ENCODE assay signal across 11 cellular contexts in genomic region chr15:100940785-100941379, GRCh38. TPM values are rescaled to one million over a fixed set of nuclear protein-coding genes. Genes with fewer than 3 reads are reported as not detected.
A peak's percentile ranks its signal among the peaks of the same experiment; 100 is the strongest.
DNase-seq lines count a peak whose midpoint lies in the region; ATAC-seq, FAIRE-seq and TF ChIP-seq lines count a peak whose summit lies in the region.
"Had no signal": no experiment of that assay in that cellular context is flagged by ENCODE, and none has a peak within 500 bp of the region (broad histone marks: within the 10 kb centered on the region; RNA-seq: fewer than 3 reads in every experiment).

No MANE protein-coding gene starts in this region.

- POLR2A ChIA-PET in MCF 10A (lab: Yijun Ruan, JAX) = no interaction called here

- ATAC-seq in GM18499 (IDR thresholded peaks at IDR 0.05; ENCODE audit: insufficient read depth, unreplicated experiment) (peak; percentile 31), GM21529 (IDR thresholded peaks at IDR 0.05; ENCODE audit: unreplicated experiment) (peak; percentile 73), HG03457 (IDR thresholded peaks at IDR 0.05; ENCODE audit: unreplicated experiment) (peak; percentile 64)
- peak; percentile 39 for ATAC-seq in effector memory CD8-positive, alpha-beta T cell (replicated peaks)

- H3K36me3 Mint-ChIP-seq in effector memory CD8-positive, alpha-beta T cell (ENCODE audit: insufficient read depth) = no peaks in the 10 kb centered on the region
- H3K36me3 Mint-ChIP-seq in MCF 10A (ENCODE audit: insufficient read depth, unreplicated experiment) = no peaks in the 10 kb centered on the region
- H3K36me3 Mint-ChIP-seq: activated CD4-positive, alpha-beta memory T cell treated with anti-CD3 and anti-CD28 coated beads for 36 hours had no signal

- CTCF ChIA-PET in MCF 10A (lab: Yijun Ruan, JAX) = no interaction called here

- no peak for TF ChIP-seq CTCF in MCF 10A (IDR thresholded peaks at IDR 0.05; ENCODE audit: unreplicated experiment)

- no peaks in the 10 kb centered on the region for H3K9me3 Mint-ChIP-seq in effector memory CD8-positive, alpha-beta T cell
- no peaks in the 10 kb centered on the region for H3K9me3 Mint-ChIP-seq in MCF 10A (ENCODE audit: unreplicated experiment)
- H3K9me3 Mint-ChIP-seq: activated CD4-positive, alpha-beta memory T cell treated with anti-CD3 and anti-CD28 coated beads for 36 hours had no signal

- no peak overlapping the region for H3K27ac Mint-ChIP-seq in effector memory CD8-positive, alpha-beta T cell
- H3K27ac Mint-ChIP-seq in MCF 10A (ENCODE audit: low read depth, unreplicated experiment) = no peak overlapping the region
- H3K27ac Mint-ChIP-seq: activated CD4-positive, alpha-beta memory T cell treated with anti-CD3 and anti-CD28 coated beads for 36 hours had no signal

- no peak overlapping the region for H3K4me3 Mint-ChIP-seq in effector memory CD8-positive, alpha-beta T cell
- no peak overlapping the region for H3K4me3 Mint-ChIP-seq in MCF 10A (ENCODE audit: unreplicated experiment)
- H3K4me3 Mint-ChIP-seq: activated CD4-positive, alpha-beta memory T cell treated with anti-CD3 and anti-CD28 coated beads for 36 hours had no signal

- no TSS peak for BruUV-seq in MCF 10A (replicated peaks; lab: Mats Ljungman, UMichigan)

- H3K27me3 Mint-ChIP-seq in effector memory CD8-positive, alpha-beta T cell = no peaks in the 10 kb centered on the region
- no peaks in the 10 kb centered on the region for H3K27me3 Mint-ChIP-seq in MCF 10A (ENCODE audit: insufficient read depth, unreplicated experiment)
- H3K27me3 Mint-ChIP-seq: activated CD4-positive, alpha-beta memory T cell treated with anti-CD3 and anti-CD28 coated beads for 36 hours had no signal

- FAIRE-seq in frontal cortex (lab: Jason Lieb, UNC) = no peak

- intact Hi-C loops in MCF 10A (cut with micrococcal nuclease) = no loop called here

- no peak for DNase-seq in effector memory CD8-positive, alpha-beta T cell
- no peak for DNase-seq in SHP77 (lab: John Stamatoyannopoulos, UW)
- no peak for DNase-seq in AG20443 (ENCODE audit: low spot score)
- DNase-seq in MCF 10A (ENCODE audit: unreplicated experiment) = no peak
- no peak for DNase-seq in frontal cortex (ENCODE audit: low spot score in 2 of 2)
- DNase-seq: activated CD4-positive, alpha-beta memory T cell treated with anti-CD3 and anti-CD28 coated beads for 36 hours; left cardiac atrium; stimulated activated CD4-positive, alpha-beta T cell treated with anti-CD3 and anti-CD28 coated beads, Interleukin-12 subunit alpha, Interleukin-12 subunit beta, amount 100 ng/mL, for 4 hours had no signal

- no peaks in the 10 kb centered on the region for H3K4me1 Mint-ChIP-seq in effector memory CD8-positive, alpha-beta T cell (ENCODE audit: low read depth in 2 of 2)
- no peaks in the 10 kb centered on the region for H3K4me1 Mint-ChIP-seq in MCF 10A (ENCODE audit: insufficient read depth, unreplicated experiment)

RNA-seq across cellular contexts. Expression of gene LRRK1, which starts 21.7 kb away (rescaled TPM):
- total RNA-seq in MCF 10A (2022) = 15.4 and 18.0 TPM in 2 replicates
- 0.82 TPM for total RNA-seq in frontal cortex
